In the genomic region with DNA sequence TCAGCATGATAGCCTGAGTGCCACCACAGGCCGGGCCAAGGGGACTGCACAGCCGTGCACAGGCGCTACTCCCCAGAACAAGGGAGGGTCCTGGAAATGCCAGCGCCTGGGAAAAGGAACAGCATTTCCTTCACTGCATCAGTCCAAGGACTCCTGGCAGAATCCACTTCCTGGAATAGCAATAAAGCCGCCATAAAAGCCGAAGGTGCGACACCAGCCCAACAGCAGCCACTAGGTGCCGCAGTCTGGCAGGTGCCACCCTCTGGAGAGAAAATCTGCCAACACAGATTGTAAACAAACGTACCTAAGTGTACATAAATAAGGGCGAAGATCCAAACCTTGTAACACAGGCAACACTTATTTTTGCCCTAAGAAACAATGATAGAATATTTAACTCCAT, we compare ENCODE assay signal across 9 cellular contexts. TPM values are rescaled to one million over a fixed set of nuclear protein-coding genes. Genes with fewer than 3 reads are reported as not detected.
DNase-seq lines count a peak whose midpoint lies in the region; ATAC-seq, FAIRE-seq and TF ChIP-seq lines count a peak whose summit lies in the region.
"Had no signal": no experiment of that assay in that cellular context is flagged by ENCODE, and none has a peak within 500 bp of the region (broad histone marks: within the 10 kb centered on the region; RNA-seq: fewer than 3 reads in every experiment).

No MANE protein-coding gene starts in this region.

- H3K4me3 ChIP-seq in GM06990 (replicated peaks; ENCODE audit: low read depth, low read length) (peak overlapping the region; percentile 10; the same call in 1 of the 2 replicates), pancreas (no peak overlapping the region), testis (no peak overlapping the region)

- intact Hi-C loops in pancreas (cut with DNase I) (no loop called here), testis (cut with DNase I; ENCODE audit: low total_unique reads) (no loop called here)

- DNase-seq in GM06990 (ENCODE audit: extremely low read depth, insufficient read length) (no peak), HT-29 (ENCODE audit: low spot score) (peak; percentile 94), T-helper 17 cell (no peak), pancreas (peak; percentile 56 to 76 (median 72)), testis (no peak), T1000 (lab: John Stamatoyannopoulos, UW) (no peak)
- DNase-seq: NCI-H524 treated with DMSO at 0.1 percent for 48 hours had no signal

- peak overlapping the region; percentile 88 for H3K27ac Mint-ChIP-seq in T-helper 17 cell

- H3K9me3 ChIP-seq in T-helper 17 cell (ENCODE audit: control insufficient read depth, low read length, poor library complexity, severe bottlenecking) (no peaks in the 10 kb centered on the region), pancreas (no peaks in the 10 kb centered on the region), testis (no peaks in the 10 kb centered on the region)

- peaks cover 2% of the 10 kb centered on the region for H3K36me3 Mint-ChIP-seq in T-helper 17 cell (ENCODE audit: low read depth)
- H3K36me3 Mint-ChIP-seq: WTC11 had no signal

- H3K36me3 ChIP-seq in GM06990 (ENCODE audit: control insufficient read depth, insufficient read depth, low read length) (peaks cover 11% of the 10 kb centered on the region), pancreas (no peaks in the 10 kb centered on the region), testis (ENCODE audit: low read depth, missing control alignments) (no peaks in the 10 kb centered on the region)

- H3K27me3 ChIP-seq in GM06990 (replicated peaks; ENCODE audit: control insufficient read depth, insufficient read depth, low read length) = no peaks in the 10 kb centered on the region
- no peaks in the 10 kb centered on the region for H3K27me3 ChIP-seq in pancreas
- H3K27me3 ChIP-seq in testis = no peaks in the 10 kb centered on the region

- no peak for TF ChIP-seq POLR2A in testis (IDR thresholded peaks at IDR 0.05)

- peaks cover 80% of the 10 kb centered on the region for H3K4me1 Mint-ChIP-seq in T-helper 17 cell

- no peaks in the 10 kb centered on the region for H3K27me3 Mint-ChIP-seq in T-helper 17 cell

- ATAC-seq in T-helper 17 cell = no peak
- peak; percentile 71 to 90 (median 88) for ATAC-seq in pancreas
- ATAC-seq in HG02840 (IDR thresholded peaks at IDR 0.05; ENCODE audit: low FRiP score, unreplicated experiment) = no peak
- ATAC-seq: WTC11 had no signal

- TF ChIP-seq CTCF in GM06990 (IDR thresholded peaks at IDR 0.05; ENCODE audit: insufficient read depth, low read length, poor library complexity, severe bottlenecking) = peak; percentile 91
- TF ChIP-seq CTCF in pancreas (IDR thresholded peaks at IDR 0.05) = peak; percentile 19 to 56 (median 35)
- TF ChIP-seq CTCF in testis (IDR thresholded peaks at IDR 0.05) = no peak

- H3K27ac ChIP-seq in pancreas (peak overlapping the region in 1 of 4 donors; percentile 52), testis (no peak overlapping the region)

- no peak for FAIRE-seq in pancreas (lab: Jason Lieb, UNC)

- WGBS in pancreas, 2 donors = 46 to 51% methylated on average over 10 of the region's 10 CpGs
- 89 to 94% methylated on average over 10 of the region's 10 CpGs for WGBS in testis, 2 donors

- H3K4me3 Mint-ChIP-seq in T-helper 17 cell = no peak overlapping the region
- H3K4me3 Mint-ChIP-seq: WTC11 had no signal

- peaks cover 6 to 15% (median 8%) of the 10 kb centered on the region in 3 donors for H3K4me1 ChIP-seq in pancreas
- H3K4me1 ChIP-seq in testis = no peaks in the 10 kb centered on the region

RNA-seq across cellular contexts. Expression of a gene that starts 22.3 kb away (rescaled TPM):
- total RNA-seq in HT-29 (2014; rRNA removed; shearing (Covaris generic)) = 126 and 133 TPM in 2 replicates
- total RNA-seq in T-helper 17 cell (100 to 1,000 TPM; 114 to 120 TPM), pancreas (10 to 100 TPM; 15.1 to 34.3 (median 19.2) TPM), testis (10 to 100 TPM; 25.0 to 26.6 TPM)
- polyA plus RNA-seq in pancreas (10 to 100 TPM; 16.0 to 37.3 TPM), testis (ENCODE audit: insufficient read depth, low read depth, low replicate concordance) (29.3 TPM)

Comparison
In these comparisons a context has a peak if more than half of its experiments do, and no peak if none do; other contexts are left out.
1. DNase-seq: peak in HT-29 (single experiment) and pancreas (6 of 6); none in GM06990 (single experiment), T-helper 17 cell (0 of 3), testis (single experiment) and T1000 (single experiment).
2. CTCF ChIP-seq: peak in GM06990 (single experiment) and pancreas (4 of 4); none in testis (0 of 3).
3. ATAC-seq: peak in pancreas (4 of 4); none in T-helper 17 cell (single experiment) and HG02840 (single experiment).